ENCODE assay signal across 8 cellular contexts in the genomic region with DNA sequence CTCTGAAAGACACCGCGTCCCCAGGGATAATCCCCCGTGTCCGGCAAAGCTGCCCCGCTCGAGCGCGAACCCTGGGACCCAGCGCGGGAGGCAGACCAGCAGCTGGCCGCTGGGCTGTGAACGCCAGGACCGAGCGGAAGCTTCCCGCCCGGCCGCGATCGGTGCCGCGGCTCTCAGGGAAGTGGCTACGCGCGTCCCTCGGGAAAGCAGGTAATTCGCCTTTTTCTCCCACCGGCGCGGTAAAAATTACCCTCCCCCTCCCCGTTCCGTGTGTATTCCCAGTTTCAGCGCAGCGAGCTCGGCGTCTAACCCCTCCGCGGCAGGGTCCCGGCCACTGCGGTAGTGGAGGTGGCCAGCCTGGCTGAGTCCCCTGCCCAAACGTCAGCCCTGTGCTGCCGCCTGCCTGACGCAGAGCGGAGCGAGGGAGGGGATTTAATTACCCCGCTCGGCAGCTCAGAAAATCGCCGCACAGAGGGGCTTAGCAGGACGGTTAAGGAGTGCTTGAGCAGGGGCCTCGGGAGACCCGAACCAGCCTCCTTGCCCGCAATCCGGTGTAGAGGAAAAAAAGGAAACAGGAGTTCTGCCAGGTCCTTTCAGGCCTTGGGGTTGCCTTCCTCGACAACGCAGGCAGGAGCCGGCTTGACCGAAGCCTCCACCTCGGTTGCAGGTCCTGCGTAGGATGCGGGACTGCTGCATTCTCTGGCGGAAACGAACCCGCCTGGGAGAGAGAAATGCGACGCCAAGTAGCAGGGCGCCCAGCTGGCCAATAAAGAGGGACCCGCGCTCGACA. TPM values are rescaled to one million over a fixed set of nuclear protein-coding genes. Genes with fewer than 3 reads are reported as not detected.
A peak's percentile ranks its signal among the peaks of the same experiment; 100 is the strongest.
DNase-seq lines count a peak whose midpoint lies in the region; ATAC-seq, FAIRE-seq and TF ChIP-seq lines count a peak whose summit lies in the region.

No MANE protein-coding gene starts in this region.

- no peak overlapping the region for H3K27ac Mint-ChIP-seq in CD8-positive, alpha-beta T cell
- peak overlapping the region in 1 of 3 donors; percentile 59 for H3K27ac Mint-ChIP-seq in IgD-negative memory B cell
- H3K27ac Mint-ChIP-seq in activated naive CD4-positive, alpha-beta T cell treated with anti-CD3 and anti-CD28 coated beads, Interleukin-2, amount 10 ng/mL, durations not matched to agents 7 days and 5 days = peak overlapping the region; percentile 82

- WGBS in sigmoid colon, 2 donors = 1 to 2% methylated on average over 69 of the region's 69 CpGs

- peak overlapping the region; percentile 50 for H3K4me3 ChIP-seq in CD8-positive, alpha-beta T cell (ENCODE audit: low read depth, low read length)
- peak overlapping the region; percentile 54 to 64 for H3K4me3 ChIP-seq in right atrium auricular region
- peak overlapping the region; percentile 3 to 58 (median 48) for H3K4me3 ChIP-seq in sigmoid colon

- no peak for TF ChIP-seq POLR2A in sigmoid colon (IDR thresholded peaks at IDR 0.05)

- H3K27me3 ChIP-seq in CD8-positive, alpha-beta T cell (ENCODE audit: insufficient read depth, low read length) = peaks cover 74% of the 10 kb centered on the region
- H3K27me3 ChIP-seq in right atrium auricular region (peaks cover 40 to 71% of the 10 kb centered on the region in 2 donors), sigmoid colon (peaks cover 82 to 100% (median 100%) of the 10 kb centered on the region in 3 donors)

- no peaks in the 10 kb centered on the region for H3K9me3 ChIP-seq in CD8-positive, alpha-beta T cell (ENCODE audit: low read length)
- H3K9me3 ChIP-seq in right atrium auricular region (no peaks in the 10 kb centered on the region), sigmoid colon (no peaks in the 10 kb centered on the region)

- H3K4me1 Mint-ChIP-seq in CD8-positive, alpha-beta T cell (ENCODE audit: low read depth) = peaks cover 37% of the 10 kb centered on the region
- peaks cover 8 to 24% (median 16%) of the 10 kb centered on the region in 3 donors for H3K4me1 Mint-ChIP-seq in IgD-negative memory B cell
- H3K4me1 Mint-ChIP-seq in activated naive CD4-positive, alpha-beta T cell treated with anti-CD3 and anti-CD28 coated beads, Interleukin-2, amount 10 ng/mL, durations not matched to agents 7 days and 5 days = peaks cover 23% of the 10 kb centered on the region

- no peak for TF ChIP-seq CTCF in CD8-positive, alpha-beta T cell (IDR thresholded peaks at IDR 0.05)
- TF ChIP-seq CTCF in right atrium auricular region (IDR thresholded peaks at IDR 0.05) (peak in 1 of 2 donors; percentile 42), sigmoid colon (IDR thresholded peaks at IDR 0.05) (no peak), GM20000 (IDR thresholded peaks at IDR 0.05; ENCODE audit: extremely low read depth, missing control alignments) (no peak)

- no peak for ATAC-seq in CD8-positive, alpha-beta T cell

- no peaks in the 10 kb centered on the region for H3K9me3 Mint-ChIP-seq in CD8-positive, alpha-beta T cell
- H3K9me3 Mint-ChIP-seq in IgD-negative memory B cell = no peaks in the 10 kb centered on the region
- no peaks in the 10 kb centered on the region for H3K9me3 Mint-ChIP-seq in activated naive CD4-positive, alpha-beta T cell treated with anti-CD3 and anti-CD28 coated beads, Interleukin-2, amount 10 ng/mL, durations not matched to agents 7 days and 5 days

- H3K36me3 Mint-ChIP-seq in CD8-positive, alpha-beta T cell = no peaks in the 10 kb centered on the region
- no peaks in the 10 kb centered on the region for H3K36me3 Mint-ChIP-seq in IgD-negative memory B cell
- H3K36me3 Mint-ChIP-seq in activated naive CD4-positive, alpha-beta T cell treated with anti-CD3 and anti-CD28 coated beads, Interleukin-2, amount 10 ng/mL, durations not matched to agents 7 days and 5 days = no peaks in the 10 kb centered on the region

- DNase-seq in CD8-positive, alpha-beta T cell = no peak
- peak; percentile 25 for DNase-seq in activated naive CD4-positive, alpha-beta T cell treated with anti-CD3 and anti-CD28 coated beads, Interleukin-2, amount 10 ng/mL, durations not matched to agents 7 days and 5 days
- DNase-seq in right atrium auricular region (ENCODE audit: low spot score) = no peak
- peak; percentile 62 for DNase-seq in sigmoid colon
- no peak for DNase-seq in midbrain (lab: John Stamatoyannopoulos, UW)
- no peak for DNase-seq in RCC 7860 (ENCODE audit: low spot score)
- DNase-seq in GM20000 (ENCODE audit: low spot score) = no peak

- intact Hi-C loops in CD8-positive, alpha-beta T cell (cut with DNase I, micrococcal nuclease) = loop anchor here in 1 of 2 experiments (5.0 kb wide), 1 partner anchor 117 kb away; no protein-coding TSS in a partner anchor
- intact Hi-C loops in sigmoid colon (cut with DNase I) = no loop called here

- CTCF ChIA-PET in CD8-positive, alpha-beta T cell (lab: Charles Lee) = interaction anchor here (0.8 to 1.3 kb wide), 5 partner anchors 9 to 183 kb away, joined by 3 to 5 read pairs (median 4); no protein-coding TSS in a partner anchor
- CTCF ChIA-PET in activated naive CD4-positive, alpha-beta T cell treated with anti-CD3 and anti-CD28 coated beads, Interleukin-2, amount 10 ng/mL, durations not matched to agents 7 days and 5 days (lab: Charles Lee) = interaction anchor here (1.2 to 3.6 kb wide), 2 partner anchors 63 to 116 kb away, joined by 3 to 19 read pairs; no protein-coding TSS in a partner anchor

- no peak overlapping the region for H3K27ac ChIP-seq in CD8-positive, alpha-beta T cell (ENCODE audit: low read depth, low read length)
- H3K27ac ChIP-seq in right atrium auricular region (peak overlapping the region; percentile 79 to 85), sigmoid colon (peak overlapping the region in 3 of 4 donors; percentile 50 to 75 (median 55))

- TF ChIP-seq EP300 in sigmoid colon (IDR thresholded peaks at IDR 0.05) = no peak

- POLR2A ChIA-PET in CD8-positive, alpha-beta T cell (lab: Charles Lee) = no interaction called here

- no peak for FAIRE-seq in RCC 7860 (lab: Jason Lieb, UNC)

- peak overlapping the region; percentile 75 for H3K4me3 Mint-ChIP-seq in CD8-positive, alpha-beta T cell
- H3K4me3 Mint-ChIP-seq in IgD-negative memory B cell = peak overlapping the region; percentile 64 to 84 (median 79)
- H3K4me3 Mint-ChIP-seq in activated naive CD4-positive, alpha-beta T cell treated with anti-CD3 and anti-CD28 coated beads, Interleukin-2, amount 10 ng/mL, durations not matched to agents 7 days and 5 days = peak overlapping the region; percentile 49

- H3K4me1 ChIP-seq in CD8-positive, alpha-beta T cell (ENCODE audit: insufficient read depth, low read length) = peaks cover 63% of the 10 kb centered on the region
- peaks cover 0 to 72% of the 10 kb centered on the region in 2 donors for H3K4me1 ChIP-seq in right atrium auricular region
- H3K4me1 ChIP-seq in sigmoid colon = peaks cover 0 to 73% (median 63%) of the 10 kb centered on the region in 4 donors

- H3K36me3 ChIP-seq in CD8-positive, alpha-beta T cell (ENCODE audit: insufficient read depth, low read length) = no peaks in the 10 kb centered on the region
- no peaks in the 10 kb centered on the region for H3K36me3 ChIP-seq in right atrium auricular region
- H3K36me3 ChIP-seq in sigmoid colon = no peaks in the 10 kb centered on the region

- peaks cover 59% of the 10 kb centered on the region for H3K27me3 Mint-ChIP-seq in CD8-positive, alpha-beta T cell (ENCODE audit: low read depth)
- H3K27me3 Mint-ChIP-seq in IgD-negative memory B cell = peaks cover 61% of the 10 kb centered on the region
- H3K27me3 Mint-ChIP-seq in activated naive CD4-positive, alpha-beta T cell treated with anti-CD3 and anti-CD28 coated beads, Interleukin-2, amount 10 ng/mL, durations not matched to agents 7 days and 5 days = peaks cover 100% of the 10 kb centered on the region

RNA-seq across cellular contexts. Expression of gene GATA2, which starts 2.9 kb away (rescaled TPM):
- total RNA-seq in CD8-positive, alpha-beta T cell = under 1 TPM; 0.27 to 0.39 TPM
- 0.11 TPM for polyA plus RNA-seq in IgD-negative memory B cell
- 10 to 100 TPM; 17.7 to 26.1 TPM for total RNA-seq in right atrium auricular region
- total RNA-seq in sigmoid colon = 1 to 10 TPM; 2.1 to 6.6 (median 5.0) TPM
- polyA plus RNA-seq in sigmoid colon = 1 to 10 TPM in 2 of 3 donors, under 1 TPM in 1; 0.46 to 5.2 (median 1.8) TPM

RNA-seq across cellular contexts. Expression of gene DNAJB8, which starts 23.4 kb away (rescaled TPM):
- total RNA-seq in CD8-positive, alpha-beta T cell = not detected
- polyA plus RNA-seq in IgD-negative memory B cell (not detected), sigmoid colon (not detected)
- total RNA-seq in right atrium auricular region (not detected), sigmoid colon (not detected)

Comparison
In these comparisons a context has a peak if more than half of its experiments do, and no peak if none do; other contexts are left out.
1. DNase-seq: peak in activated naive CD4-positive, alpha-beta T cell treated with anti-CD3 and anti-CD28 coated beads, Interleukin-2, amount 10 ng/mL, durations not matched to agents 7 days and 5 days (single experiment) and sigmoid colon (single experiment); none in CD8-positive, alpha-beta T cell (0 of 7), right atrium auricular region (single experiment), midbrain (single experiment), RCC 7860 (single experiment) and GM20000 (single experiment).
2. Peak in every context shown above with its lines, with median percentiles within 50 percentile points of each other: H3K4me3 ChIP-seq and H3K4me3 Mint-ChIP-seq.